ENCODE assay signal across 11 cellular contexts in the genomic region with DNA sequence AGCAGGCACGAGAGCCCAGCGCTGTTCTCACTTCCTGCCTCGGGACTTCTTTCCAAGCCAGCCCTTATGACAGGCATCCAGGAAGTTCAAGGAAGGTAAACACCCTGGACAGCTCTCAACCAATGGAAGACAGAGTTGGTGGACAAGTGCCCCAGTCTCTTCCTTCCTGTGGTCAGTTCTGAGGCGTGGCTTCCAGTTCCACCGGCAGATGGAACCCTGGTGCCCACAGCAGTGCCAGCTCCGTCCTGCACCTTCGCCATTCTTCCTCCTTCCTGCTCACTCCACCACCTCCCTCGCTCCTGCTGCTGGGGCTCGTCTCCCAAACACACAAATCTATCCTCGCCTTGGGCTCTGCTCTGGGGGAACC.
DNase-seq lines count a peak whose midpoint lies in the region; ATAC-seq and TF ChIP-seq lines count a peak whose summit lies in the region.
"Had no signal": no experiment of that assay in that cellular context is flagged by ENCODE, and none has a peak within 500 bp of the region (broad histone marks: within the 10 kb centered on the region; RNA-seq: fewer than 3 reads in every experiment).

No MANE protein-coding gene starts in this region.

- H3F3A ChIP-seq in GM23338 (replicated peaks; ENCODE audit: low read depth): no peaks in the 10 kb centered on the region

- no peak overlapping the region for H3K27ac Mint-ChIP-seq in GM23338
- H3K27ac Mint-ChIP-seq in stimulated activated memory B cell treated with anti-CD40 and anti-IgM and Interleukin-4, amounts not matched to agents 10 μg/mL and 1 μg/mL and 100 μg/mL, for 72 hours: no peak overlapping the region
- H3K27ac Mint-ChIP-seq in mesothelial cell of epicardium: no peak overlapping the region

- no peak overlapping the region for H2AFZ ChIP-seq in GM23338

- no peaks in the 10 kb centered on the region for H3K9me2 ChIP-seq in GM23338 (ENCODE audit: insufficient read depth)

- H3K79me2 ChIP-seq in GM23338 (replicated peaks; ENCODE audit: insufficient read depth): no peaks in the 10 kb centered on the region

- peak; percentile 18; the same call in 1 of the 3 replicates for ATAC-seq in GM23338
- ATAC-seq in stimulated activated memory B cell treated with anti-CD40 and anti-IgM and Interleukin-4, amounts not matched to agents 10 μg/mL and 1 μg/mL and 100 μg/mL, for 72 hours: no peak
- ATAC-seq in HG03159 (IDR thresholded peaks at IDR 0.05; ENCODE audit: unreplicated experiment): no peak
- no peak for ATAC-seq in GM21447 (IDR thresholded peaks at IDR 0.05; ENCODE audit: unreplicated experiment)

- no peak overlapping the region for H3K4me3 ChIP-seq in GM23338
- no peak overlapping the region for H3K4me3 ChIP-seq in sigmoid colon
- H3K4me3 ChIP-seq: SJCRH30 had no signal

- H3K27me3 Mint-ChIP-seq in GM23338 (ENCODE audit: insufficient read depth, low read depth, poor library complexity) (peaks cover 19% of the 10 kb centered on the region), mesothelial cell of epicardium (ENCODE audit: low read depth) (peaks cover 7% of the 10 kb centered on the region)
- H3K27me3 Mint-ChIP-seq in stimulated activated memory B cell treated with anti-CD40 and anti-IgM and Interleukin-4, amounts not matched to agents 10 μg/mL and 1 μg/mL and 100 μg/mL, for 72 hours: peaks cover 39% of the 10 kb centered on the region

- H3K9me3 ChIP-seq in sigmoid colon: no peaks in the 10 kb centered on the region
- H3K9me3 ChIP-seq: neutrophil, SJCRH30 had no signal

- 12 to 29% methylated on average over 10 of the region's 10 CpGs for WGBS in sigmoid colon, 2 donors

- no peak for TF ChIP-seq EP300 in sigmoid colon (IDR thresholded peaks at IDR 0.05)

- intact Hi-C loops in sigmoid colon (cut with DNase I): no loop called here

- peaks cover 9% of the 10 kb centered on the region for H3K9me3 Mint-ChIP-seq in GM23338
- H3K9me3 Mint-ChIP-seq in stimulated activated memory B cell treated with anti-CD40 and anti-IgM and Interleukin-4, amounts not matched to agents 10 μg/mL and 1 μg/mL and 100 μg/mL, for 72 hours: no peaks in the 10 kb centered on the region
- H3K9me3 Mint-ChIP-seq in mesothelial cell of epicardium: peaks cover 4% of the 10 kb centered on the region
- H3K9me3 Mint-ChIP-seq: central memory CD8-positive, alpha-beta T cell had no signal

- peaks cover 14% of the 10 kb centered on the region; the same call in 2 of the 3 replicates for H3K4me1 Mint-ChIP-seq in GM23338
- H3K4me1 Mint-ChIP-seq in stimulated activated memory B cell treated with anti-CD40 and anti-IgM and Interleukin-4, amounts not matched to agents 10 μg/mL and 1 μg/mL and 100 μg/mL, for 72 hours: no peaks in the 10 kb centered on the region
- peaks cover 4% of the 10 kb centered on the region for H3K4me1 Mint-ChIP-seq in mesothelial cell of epicardium

- 0 out of 4 replicates have a peak, but pooled peaks of 1 of the 2 experiments have one; percentile 8 for TF ChIP-seq CTCF in GM23338 (conservative IDR thresholded peaks at IDR 0.05; ENCODE audit: low read depth in 2 of 2)
- no peak for TF ChIP-seq CTCF in sigmoid colon (IDR thresholded peaks at IDR 0.05)
- TF ChIP-seq CTCF in mesothelial cell of epicardium (IDR thresholded peaks at IDR 0.05; ENCODE audit: unreplicated experiment): no peak

- H3K36me3 Mint-ChIP-seq in GM23338 (ENCODE audit: low read depth): 0 out of 3 replicates have a peak, but pooled peaks cover 3% of the 10 kb centered on the region
- no peaks in the 10 kb centered on the region for H3K36me3 Mint-ChIP-seq in stimulated activated memory B cell treated with anti-CD40 and anti-IgM and Interleukin-4, amounts not matched to agents 10 μg/mL and 1 μg/mL and 100 μg/mL, for 72 hours
- peaks cover 2% of the 10 kb centered on the region for H3K36me3 Mint-ChIP-seq in mesothelial cell of epicardium

- DNase-seq in GM23338 (ENCODE audit: low spot score) (no peak), NOMO-1 treated with dmso at 0.1 percent for 144 hours (lab: John Stamatoyannopoulos, UW; ENCODE audit: unreplicated experiment) (peak; percentile 14), foreskin melanocyte (peak; percentile 11), sigmoid colon (peak; percentile 64), mesothelial cell of epicardium (ENCODE audit: low spot score in 2 of 2, unreplicated experiment in 2 of 2) (no peak)

- no peak overlapping the region for H3K4me2 ChIP-seq in GM23338

- H3K27me3 ChIP-seq in GM23338 (ENCODE audit: insufficient read depth) (no peaks in the 10 kb centered on the region), sigmoid colon (no peaks in the 10 kb centered on the region)
- H3K27me3 ChIP-seq: SJCRH30 had no signal

- H3K4me1 ChIP-seq in GM23338 (ENCODE audit: insufficient read depth) (no peaks in the 10 kb centered on the region; the same call in 1 of the 2 replicates), sigmoid colon (no peaks in the 10 kb centered on the region)

- H4K20me1 ChIP-seq in GM23338 (replicated peaks; ENCODE audit: insufficient read depth): no peaks in the 10 kb centered on the region

- H3K27ac ChIP-seq in GM23338 (ENCODE audit: low read depth): no peak overlapping the region
- H3K27ac ChIP-seq in sigmoid colon: no peak overlapping the region
- H3K27ac ChIP-seq: neutrophil, SJCRH30 had no signal

- H3K36me3 ChIP-seq in GM23338 (ENCODE audit: insufficient read depth) (no peaks in the 10 kb centered on the region), sigmoid colon (no peaks in the 10 kb centered on the region)
- H3K36me3 ChIP-seq: neutrophil, SJCRH30 had no signal

- TF ChIP-seq POLR2A in sigmoid colon (IDR thresholded peaks at IDR 0.05): peak in 1 of 2 donors; percentile 38

- H3K4me3 Mint-ChIP-seq in GM23338: no peak overlapping the region; the same call in 2 of the 3 replicates
- H3K4me3 Mint-ChIP-seq in stimulated activated memory B cell treated with anti-CD40 and anti-IgM and Interleukin-4, amounts not matched to agents 10 μg/mL and 1 μg/mL and 100 μg/mL, for 72 hours: no peak overlapping the region
- no peak overlapping the region for H3K4me3 Mint-ChIP-seq in mesothelial cell of epicardium
- H3K4me3 Mint-ChIP-seq: central memory CD8-positive, alpha-beta T cell had no signal

TF ChIP-seq in GM23338, 12 proteins besides CTCF, POLR2A, EP300 and RAD21 (continues in another document):
- no peak for TF ChIP-seq NANOG (IDR thresholded peaks at IDR 0.05; ENCODE audit: borderline replicate concordance)
- TF ChIP-seq, protein P1, sequence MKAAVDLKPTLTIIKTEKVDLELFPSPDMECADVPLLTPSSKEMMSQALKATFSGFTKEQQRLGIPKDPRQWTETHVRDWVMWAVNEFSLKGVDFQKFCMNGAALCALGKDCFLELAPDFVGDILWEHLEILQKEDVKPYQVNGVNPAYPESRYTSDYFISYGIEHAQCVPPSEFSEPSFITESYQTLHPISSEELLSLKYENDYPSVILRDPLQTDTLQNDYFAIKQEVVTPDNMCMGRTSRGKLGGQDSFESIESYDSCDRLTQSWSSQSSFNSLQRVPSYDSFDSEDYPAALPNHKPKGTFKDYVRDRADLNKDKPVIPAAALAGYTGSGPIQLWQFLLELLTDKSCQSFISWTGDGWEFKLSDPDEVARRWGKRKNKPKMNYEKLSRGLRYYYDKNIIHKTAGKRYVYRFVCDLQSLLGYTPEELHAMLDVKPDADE (IDR thresholded peaks at IDR 0.05): no peak

Comparison
In these comparisons a context has a peak if more than half of its experiments do, and no peak if none do; other contexts are left out.
1. DNase-seq: peak in NOMO-1 treated with dmso at 0.1 percent for 144 hours (single experiment), foreskin melanocyte (single experiment) and sigmoid colon (single experiment); none in GM23338 (single experiment) and mesothelial cell of epicardium (0 of 2).